Comparison of ENCODE assay signal across 1 cellular context in genomic region chr14:105076805-105077648, GRCh38.
TF ChIP-seq lines count a peak whose summit lies in the region.

No MANE protein-coding gene starts in this region.

TF ChIP-seq in GM12878, 131 proteins besides CTCF, POLR2A, EP300 and RAD21:
- TF ChIP-seq BMI1 (IDR thresholded peaks at IDR 0.05; ENCODE audit: borderline replicate concordance) (no peak), TCF3 (IDR thresholded peaks at IDR 0.05; ENCODE audit: borderline replicate concordance, insufficient read depth, low read depth, low read length) (0 out of 2 replicates have a peak, but pooled peaks have one; percentile 22)
